ENCODE assay signal across 18 cellular contexts in genomic region chr20:33645421-33645820, GRCh38. TPM values are rescaled to one million over a fixed set of nuclear protein-coding genes. Genes with fewer than 3 reads are reported as not detected.
DNase-seq lines count a peak whose midpoint lies in the region; ATAC-seq, FAIRE-seq and TF ChIP-seq lines count a peak whose summit lies in the region.
"Had no signal": no experiment of that assay in that cellular context is flagged by ENCODE, and none has a peak within 500 bp of the region (broad histone marks: within the 10 kb centered on the region; RNA-seq: fewer than 3 reads in every experiment).

No MANE protein-coding gene starts in this region.

- no peak for TF ChIP-seq EP300 in K562 (IDR thresholded peaks at IDR 0.05; ENCODE audit: low read length)

- CTCF ChIA-PET in CD4-positive, alpha-beta memory T cell (lab: Charles Lee; ENCODE audit: partially characterized antibody) = no interaction called here
- CTCF ChIA-PET in PC-3 (lab: Charles Lee) = no interaction called here
- CTCF ChIA-PET in K562 (lab: Yijun Ruan, JAX; ENCODE audit: low intra/inter-chr PET ratio) = no interaction called here

- BruUV-seq in PC-3 (replicated peaks; lab: Mats Ljungman, UMichigan) = TSS peak; percentile 12
- no TSS peak for BruUV-seq in K562 (replicated peaks; lab: Mats Ljungman, UMichigan)

- no peaks in the 10 kb centered on the region for H3F3A ChIP-seq in PC-3 (ENCODE audit: low read length, unreplicated experiment)

- H3K27ac ChIP-seq in CD4-positive, alpha-beta memory T cell (ENCODE audit: low read depth, low read length) = no peak overlapping the region
- H3K27ac ChIP-seq in PC-3 (ENCODE audit: low read length) (no peak overlapping the region), K562 (ENCODE audit: extremely low read depth, low read depth, low read length) (no peak overlapping the region), prostate gland (peak overlapping the region; percentile 79 to 87), hepatocyte (no peak overlapping the region)

- peaks cover 12% of the 10 kb centered on the region for H3K4me1 ChIP-seq in CD4-positive, alpha-beta memory T cell (ENCODE audit: insufficient read depth, low read length)
- peaks cover 21% of the 10 kb centered on the region for H3K4me1 ChIP-seq in PC-3 (ENCODE audit: insufficient read depth, low read length)
- H3K4me1 ChIP-seq in K562 (replicated peaks in 1 of 2; ENCODE audit: control insufficient read depth in 2 of 2, insufficient read depth in 2 of 2, low read length in 2 of 2) = peaks cover 3 to 20% of the 10 kb centered on the region in 2 experiments; a peak in 2 of 5 replicates
- H3K4me1 ChIP-seq in prostate gland (replicated peaks) = peaks cover 46% of the 10 kb centered on the region
- no peaks in the 10 kb centered on the region for H3K4me1 ChIP-seq in hepatocyte (ENCODE audit: insufficient read depth)

- TF ChIP-seq POLR2A in K562 (conservative IDR thresholded peaks at IDR 0.05) = no peak
- no peak for TF ChIP-seq POLR2A in prostate gland (IDR thresholded peaks at IDR 0.05)

- no peaks in the 10 kb centered on the region for H3K9me3 Mint-ChIP-seq in CD4-positive, alpha-beta memory T cell
- H3K9me3 Mint-ChIP-seq: CD14-positive monocyte, IgD-negative memory B cell had no signal

- ATAC-seq in PC-3 = no peak
- no peak for ATAC-seq in K562
- no peak for ATAC-seq in HG03442 (IDR thresholded peaks at IDR 0.05; ENCODE audit: unreplicated experiment)

- no peak for FAIRE-seq in K562 (lab: Jason Lieb, UNC)

- intact Hi-C loops in CD4-positive, alpha-beta memory T cell (cut with micrococcal nuclease) = no loop called here
- intact Hi-C loops in PC-3 (cut with micrococcal nuclease) = loop anchor here (5.0 kb wide), 2 partner anchors 83 to 128 kb away; no protein-coding TSS in a partner anchor
- intact Hi-C loops in K562 (cut with micrococcal nuclease) = no loop called here
- intact Hi-C loops in prostate gland (cut with DNase I) = no loop called here

- no peaks in the 10 kb centered on the region for H3K9me3 ChIP-seq in CD4-positive, alpha-beta memory T cell (ENCODE audit: control insufficient read depth in 1 of 2, low read length in 2 of 2)
- H3K9me3 ChIP-seq in PC-3 (ENCODE audit: low read length) (no peaks in the 10 kb centered on the region), K562 (replicated peaks; ENCODE audit: control insufficient read depth, insufficient read depth, low read depth, low read length) (no peaks in the 10 kb centered on the region; the same call in 1 of the 2 replicates), prostate gland (no peaks in the 10 kb centered on the region), hepatocyte (ENCODE audit: low read depth) (no peaks in the 10 kb centered on the region)

- peak overlapping the region in 4 of 7 donors; percentile 24 to 62 (median 40) for H3K27ac Mint-ChIP-seq in CD4-positive, alpha-beta memory T cell
- H3K27ac Mint-ChIP-seq: IgD-negative memory B cell had no signal

- no peak for TF ChIP-seq CTCF in PC-3 (conservative IDR thresholded peaks at IDR 0.05; ENCODE audit: low read depth, low read length)
- no peak for TF ChIP-seq CTCF in K562 (IDR thresholded peaks at IDR 0.05 in 2 of 3, conservative IDR thresholded peaks at IDR 0.05 in 1 of 3; ENCODE audit: insufficient read depth in 2 of 3, low read depth in 1 of 3, low read length in 3 of 3)
- no peak for TF ChIP-seq CTCF in prostate gland (IDR thresholded peaks at IDR 0.05)
- no peak for TF ChIP-seq CTCF in hepatocyte (IDR thresholded peaks at IDR 0.05; ENCODE audit: poor library complexity)

- H3K9me1 ChIP-seq in K562 (ENCODE audit: control insufficient read depth, insufficient read depth, low read length) = peaks cover 9% of the 10 kb centered on the region

- peaks cover 7 to 33% (median 8%) of the 10 kb centered on the region in 4 donors for H3K4me1 Mint-ChIP-seq in CD4-positive, alpha-beta memory T cell
- H3K4me1 Mint-ChIP-seq: CD14-positive monocyte had no signal

- H3K4me3 ChIP-seq in CD4-positive, alpha-beta memory T cell (ENCODE audit: low read length in 2 of 2) = no peak overlapping the region
- H3K4me3 ChIP-seq in PC-3 (ENCODE audit: low read length) = no peak overlapping the region
- no peak overlapping the region for H3K4me3 ChIP-seq in K562
- no peak overlapping the region for H3K4me3 ChIP-seq in prostate gland
- H3K4me3 ChIP-seq in hepatocyte = no peak overlapping the region

- H3K9me2 ChIP-seq in PC-3 (replicated peaks; ENCODE audit: low read length) (no peaks in the 10 kb centered on the region), hepatocyte (replicated peaks; ENCODE audit: insufficient read depth) (no peaks in the 10 kb centered on the region)

- H3K9ac ChIP-seq in PC-3 (ENCODE audit: low read length) (no peak overlapping the region), K562 (ENCODE audit: insufficient read depth in 1 of 2, low read depth in 2 of 2, low read length in 2 of 2) (no peak overlapping the region)

- in situ Hi-C loops in K562 (cut with MboI) = no loop called here

- H3K4me3 Mint-ChIP-seq in CD4-positive, alpha-beta memory T cell = no peak overlapping the region
- H3K4me3 Mint-ChIP-seq: CD14-positive monocyte, IgD-negative memory B cell had no signal

- H3K4me2 ChIP-seq in PC-3 (ENCODE audit: low read length) = no peak overlapping the region
- H3K4me2 ChIP-seq in K562 (ENCODE audit: insufficient read depth, low read length) = no peak overlapping the region
- no peak overlapping the region for H3K4me2 ChIP-seq in hepatocyte

- H3K27me3 Mint-ChIP-seq in CD4-positive, alpha-beta memory T cell = no peaks in the 10 kb centered on the region
- H3K27me3 Mint-ChIP-seq: IgD-negative memory B cell had no signal

- no peak for TF ChIP-seq RAD21 in K562 (CRISPR knock-in tag; conservative IDR thresholded peaks at IDR 0.05 in 1 of 2, IDR thresholded peaks at IDR 0.05 in 1 of 2)

- DNase-seq in CD4-positive, alpha-beta memory T cell = no peak
- DNase-seq in PC-3 (no peak), K562 (ENCODE audit: extremely low read depth in 1 of 4, low spot score in 3 of 4) (no peak), prostate gland (ENCODE audit: low spot score) (no peak), hepatocyte (ENCODE audit: low spot score) (no peak), NCI-H524 treated with DMSO at 0.1 percent for 48 hours (lab: John Stamatoyannopoulos, UW) (no peak)
- DNase-seq: DMS79, Karpas-422, NCI-H1417, NCI-H1930, NCI-H345, NCI-H526, SHP77 had no signal

- 53% methylated on average over 2 of the region's 2 CpGs for WGBS in K562 (ENCODE audit: insufficient coverage, low coverage, missing lambda C conversion rate)
- WGBS in prostate gland = 38% methylated on average over 2 of the region's 2 CpGs
- whole genome bisulfite sequencing in hepatocyte (ENCODE audit: low lambda C conversion rate, missing lambda C conversion rate) = 96% methylated on average over 2 of the region's 2 CpGs

- H3K36me3 Mint-ChIP-seq in CD4-positive, alpha-beta memory T cell = peaks cover 19 to 42% of the 10 kb centered on the region in 2 donors
- H3K36me3 Mint-ChIP-seq: IgD-negative memory B cell had no signal

- H3K79me2 ChIP-seq in PC-3 (ENCODE audit: low read length) = no peaks in the 10 kb centered on the region
- no peaks in the 10 kb centered on the region for H3K79me2 ChIP-seq in K562 (ENCODE audit: control insufficient read depth, insufficient read depth, low read length)
- H3K79me2 ChIP-seq in hepatocyte = no peaks in the 10 kb centered on the region

- no peak overlapping the region for H2AFZ ChIP-seq in PC-3 (ENCODE audit: low read length)
- H2AFZ ChIP-seq in K562 (ENCODE audit: low read depth, low read length) = no peak overlapping the region
- no peak overlapping the region for H2AFZ ChIP-seq in hepatocyte

- H4K20me1 ChIP-seq in PC-3 (ENCODE audit: low read length) (no peaks in the 10 kb centered on the region), K562 (replicated peaks; ENCODE audit: control insufficient read depth, insufficient read depth, low read length) (peaks cover 9% of the 10 kb centered on the region; the same call in 1 of the 2 replicates), hepatocyte (ENCODE audit: insufficient read depth, poor library complexity, severe bottlenecking) (no peaks in the 10 kb centered on the region)

- H3K36me3 ChIP-seq in CD4-positive, alpha-beta memory T cell (ENCODE audit: insufficient read depth, low read length) = peaks cover 32% of the 10 kb centered on the region
- H3K36me3 ChIP-seq in PC-3 (ENCODE audit: low read depth, low read length) = peaks cover 15% of the 10 kb centered on the region
- peaks cover 21% of the 10 kb centered on the region; the same call in 2 of the 3 replicates for H3K36me3 ChIP-seq in K562 (ENCODE audit: control insufficient read depth, insufficient read depth, low read length)
- peaks cover 0 to 7% of the 10 kb centered on the region in 2 donors for H3K36me3 ChIP-seq in prostate gland
- no peaks in the 10 kb centered on the region for H3K36me3 ChIP-seq in hepatocyte (replicated peaks; ENCODE audit: insufficient read depth, low read depth)

- POLR2A ChIA-PET in CD4-positive, alpha-beta memory T cell (lab: Charles Lee; ENCODE audit: partially characterized antibody) = no interaction called here
- POLR2A ChIA-PET in PC-3 (lab: Charles Lee; ENCODE audit: unreplicated experiment) (no interaction called here), K562 (lab: Yijun Ruan, JAX) (interaction anchor here (1.0 kb wide), 1 partner anchor 9 kb away, joined by 3 read pairs; no protein-coding TSS in a partner anchor)

- H3K27me3 ChIP-seq in CD4-positive, alpha-beta memory T cell (ENCODE audit: insufficient read depth, low read length) = no peaks in the 10 kb centered on the region
- H3K27me3 ChIP-seq in PC-3 (ENCODE audit: low read length) (no peaks in the 10 kb centered on the region), K562 (ENCODE audit: control insufficient read depth in 2 of 2, insufficient read depth in 2 of 2, low read length in 2 of 2) (no peaks in the 10 kb centered on the region), prostate gland (replicated peaks; ENCODE audit: insufficient read depth) (no peaks in the 10 kb centered on the region), hepatocyte (no peaks in the 10 kb centered on the region)

RNA-seq across cellular contexts. Expression of gene C20orf144, which starts 16.7 kb away (rescaled TPM):
- total RNA-seq in CD4-positive, alpha-beta memory T cell = under 1 TPM; 0.61 TPM
- polyA plus RNA-seq in CD4-positive, alpha-beta memory T cell = not detected
- total RNA-seq in PC-3 (2014; rRNA removed) = 0.17 TPM in 1 of 2 replicates, not detected in the other
- 0.60 TPM in 1 of 2 replicates, not detected in the other for total RNA-seq in K562 (2011; cell fraction: chromatin; rRNA removed; ENCODE audit: low replicate concordance)
- 0.83 and 1.1 TPM in 2 replicates for total RNA-seq in K562 (2011; cell fraction: nucleolus; rRNA removed)
- total RNA-seq in K562 (2011; cell fraction: nucleoplasm; rRNA removed) = 0.66 and 1.3 TPM in 2 replicates
- 0.16 TPM in 1 of 2 replicates, not detected in the other for total RNA-seq in K562 (2014; rRNA removed)
- 0.11 and 0.16 TPM in 2 replicates for total RNA-seq in K562 (2014; rRNA removed; fragmentation: Illumina TruSeq; extraction: Trizol)
- 0.11 and 0.23 TPM in 2 replicates for total RNA-seq in K562 (2015; rRNA removed; fragmentation: Illumina TruSeq; extraction: Trizol)
- 0.11 and 0.16 TPM in 2 replicates for total RNA-seq in K562 (2021)
- polyA plus RNA-seq in K562 (2011; rRNA removed) = 0.10 and 0.11 TPM in 2 replicates
- 0.13 and 0.16 TPM in 2 replicates for polyA plus RNA-seq in K562 (2011; cell fraction: cytosol; rRNA removed)
- polyA plus RNA-seq in K562 (2011; cell fraction: nucleus; rRNA removed) = 0.18 TPM in 2 replicates
- 0.23 and 0.54 TPM in 2 replicates for polyA plus RNA-seq in K562 (2012)
- 0.12 and 0.22 TPM in 2 replicates for polyA plus RNA-seq in K562 (2014; fragmentation: Illumina TruSeq; extraction: Trizol)
- polyA plus RNA-seq in K562 (2014; fragmentation: Nextera tagmentation; extraction: Ambion mirVana) = under 1 TPM in 1 of 2 experiments, not detected in 1; 0.04 TPM
- 0.16 and 0.23 TPM in 2 replicates for polyA plus RNA-seq in K562 (2014; rRNA removed)
- polyA minus RNA-seq in K562 (2011; rRNA and poly(A)+ RNA removed) = 0.28 TPM in 1 of 2 replicates, not detected in the other
- not detected in 2 replicates for polyA minus RNA-seq in K562 (2011; cell fraction: cytosol; rRNA and poly(A)+ RNA removed)
- 0.33 and 0.40 TPM in 2 replicates for polyA minus RNA-seq in K562 (2011; cell fraction: nucleus; rRNA and poly(A)+ RNA removed)
- total RNA-seq in prostate gland = under 1 TPM; 0.14 to 0.91 TPM
- total RNA-seq in hepatocyte = 0.30 TPM in 1 of 2 replicates, not detected in the other
- polyA plus RNA-seq in hepatocyte = 0.41 and 0.46 TPM in 2 replicates
- total RNA-seq: H4 had no signal
- polyA plus RNA-seq: CD14-positive monocyte, IgD-negative memory B cell had no signal

RNA-seq across cellular contexts. Expression of gene ACTL10, which starts 21.3 kb away (rescaled TPM):
- 1 to 10 TPM; 5.5 to 6.0 TPM for total RNA-seq in CD4-positive, alpha-beta memory T cell
- polyA plus RNA-seq in CD4-positive, alpha-beta memory T cell = 1 to 10 TPM; 1.7 to 5.3 TPM
- total RNA-seq in PC-3 (2014; rRNA removed) (1.6 and 2.8 TPM in 2 replicates), K562 (2014; rRNA removed) (0.14 TPM in 1 of 2 replicates, not detected in the other), K562 (2014; rRNA removed; fragmentation: Illumina TruSeq; extraction: Trizol) (not detected in 2 replicates), K562 (2015; rRNA removed; fragmentation: Illumina TruSeq; extraction: Trizol) (not detected in 2 replicates), K562 (2021) (0.11 TPM in 1 of 2 replicates, not detected in the other), prostate gland (1 to 10 TPM; 7.9 to 8.5 TPM), hepatocyte (0.17 and 0.24 TPM in 2 replicates)
- total RNA-seq in K562 (2011; cell fraction: chromatin; rRNA removed; ENCODE audit: low replicate concordance) = not detected in 2 replicates
- 0.33 TPM in 1 of 2 replicates, not detected in the other for total RNA-seq in K562 (2011; cell fraction: nucleolus; rRNA removed)
- not detected in 2 replicates for total RNA-seq in K562 (2011; cell fraction: nucleoplasm; rRNA removed)
- polyA plus RNA-seq in K562 (2011; rRNA removed) (not detected in 2 replicates), K562 (2014; fragmentation: Illumina TruSeq; extraction: Trizol) (not detected in 2 replicates), K562 (2014; fragmentation: Nextera tagmentation; extraction: Ambion mirVana) (not detected), K562 (2014; rRNA removed) (0.07 and 0.13 TPM in 2 replicates), hepatocyte (1.6 and 2.6 TPM in 2 replicates)
- 0.04 TPM in 1 of 2 replicates, not detected in the other for polyA plus RNA-seq in K562 (2011; cell fraction: cytosol; rRNA removed)
- polyA plus RNA-seq in K562 (2011; cell fraction: nucleus; rRNA removed) = 0.10 TPM in 1 of 2 replicates, not detected in the other
- polyA plus RNA-seq in K562 (2012) = 0.13 and 0.29 TPM in 2 replicates
- polyA minus RNA-seq in K562 (2011; rRNA and poly(A)+ RNA removed) = not detected in 2 replicates
- not detected in 2 replicates for polyA minus RNA-seq in K562 (2011; cell fraction: cytosol; rRNA and poly(A)+ RNA removed)
- not detected in 2 replicates for polyA minus RNA-seq in K562 (2011; cell fraction: nucleus; rRNA and poly(A)+ RNA removed)
- total RNA-seq: H4, RPMI7951 had no signal

RNA-seq across cellular contexts. Expression of gene NECAB3, which starts 28.8 kb away (rescaled TPM):
- 10 to 100 TPM; 23.3 to 23.4 TPM for total RNA-seq in CD4-positive, alpha-beta memory T cell
- 1 to 10 TPM; 2.0 to 2.5 TPM for polyA plus RNA-seq in CD4-positive, alpha-beta memory T cell
- 41.2 and 43.5 TPM in 2 replicates for total RNA-seq in PC-3 (2014; rRNA removed)
- 164 and 323 TPM in 2 replicates for total RNA-seq in K562 (2011; cell fraction: chromatin; rRNA removed; ENCODE audit: low replicate concordance)
- total RNA-seq in K562 (2011; cell fraction: nucleolus; rRNA removed) = 194 and 203 TPM in 2 replicates
- total RNA-seq in K562 (2011; cell fraction: nucleoplasm; rRNA removed) = 200 and 230 TPM in 2 replicates
- total RNA-seq in K562 (2014; rRNA removed) = 52.0 and 74.0 TPM in 2 replicates
- total RNA-seq in K562 (2014; rRNA removed; fragmentation: Illumina TruSeq; extraction: Trizol) = 16.0 and 17.8 TPM in 2 replicates
- 31.5 and 36.5 TPM in 2 replicates for total RNA-seq in K562 (2015; rRNA removed; fragmentation: Illumina TruSeq; extraction: Trizol)
- 57.1 and 57.8 TPM in 2 replicates for total RNA-seq in K562 (2021)
- polyA plus RNA-seq in K562 (2011; rRNA removed) = 25.6 and 32.7 TPM in 2 replicates
- polyA plus RNA-seq in K562 (2011; cell fraction: cytosol; rRNA removed) = 33.9 and 111 TPM in 2 replicates
- polyA plus RNA-seq in K562 (2011; cell fraction: nucleus; rRNA removed) = 181 and 337 TPM in 2 replicates
- 35.0 and 54.7 TPM in 2 replicates for polyA plus RNA-seq in K562 (2012)
- 35.8 and 37.6 TPM in 2 replicates for polyA plus RNA-seq in K562 (2014; fragmentation: Illumina TruSeq; extraction: Trizol)
- 1 to 10 TPM in 1 of 2 experiments, under 1 TPM in 1; 0.94 to 1.9 TPM for polyA plus RNA-seq in K562 (2014; fragmentation: Nextera tagmentation; extraction: Ambion mirVana)
- polyA plus RNA-seq in K562 (2014; rRNA removed) = 63.3 and 67.6 TPM in 2 replicates
- 21.3 and 27.3 TPM in 2 replicates for polyA minus RNA-seq in K562 (2011; rRNA and poly(A)+ RNA removed)
- 12.6 and 18.7 TPM in 2 replicates for polyA minus RNA-seq in K562 (2011; cell fraction: cytosol; rRNA and poly(A)+ RNA removed)
- 66.9 and 76.9 TPM in 2 replicates for polyA minus RNA-seq in K562 (2011; cell fraction: nucleus; rRNA and poly(A)+ RNA removed)
- total RNA-seq in prostate gland = 100 to 1,000 TPM; 142 to 156 TPM
- total RNA-seq in hepatocyte = 46.2 and 50.6 TPM in 2 replicates
- 55.4 and 64.9 TPM in 2 replicates for polyA plus RNA-seq in hepatocyte

RNA-seq across cellular contexts. Expression of gene E2F1, which starts 40.8 kb away (rescaled TPM):
- 1 to 10 TPM; 2.2 to 2.6 TPM for total RNA-seq in CD4-positive, alpha-beta memory T cell
- under 1 TPM; 0.46 to 0.89 TPM for polyA plus RNA-seq in CD4-positive, alpha-beta memory T cell
- total RNA-seq in PC-3 (2014; rRNA removed) (63.7 and 72.2 TPM in 2 replicates), K562 (2014; rRNA removed) (17.3 and 23.4 TPM in 2 replicates), K562 (2014; rRNA removed; fragmentation: Illumina TruSeq; extraction: Trizol) (9.0 and 10.8 TPM in 2 replicates), K562 (2015; rRNA removed; fragmentation: Illumina TruSeq; extraction: Trizol) (14.9 and 15.3 TPM in 2 replicates), K562 (2021) (24.6 and 25.3 TPM in 2 replicates), prostate gland (10 to 100 TPM in 1 of 2 donors, 1 to 10 TPM in 1; 2.0 to 10.1 TPM), hepatocyte (9.1 and 11.0 TPM in 2 replicates)
- 22.9 and 54.8 TPM in 2 replicates for total RNA-seq in K562 (2011; cell fraction: chromatin; rRNA removed; ENCODE audit: low replicate concordance)
- total RNA-seq in K562 (2011; cell fraction: nucleolus; rRNA removed) = 31.2 and 33.7 TPM in 2 replicates
- 28.2 and 29.0 TPM in 2 replicates for total RNA-seq in K562 (2011; cell fraction: nucleoplasm; rRNA removed)
- polyA plus RNA-seq in K562 (2011; rRNA removed) (12.7 and 19.3 TPM in 2 replicates), K562 (2014; fragmentation: Illumina TruSeq; extraction: Trizol) (13.1 and 17.8 TPM in 2 replicates), K562 (2014; fragmentation: Nextera tagmentation; extraction: Ambion mirVana) (under 1 TPM; 0.14 to 0.39 TPM), K562 (2014; rRNA removed) (28.9 and 30.6 TPM in 2 replicates), hepatocyte (11.8 and 14.3 TPM in 2 replicates)
- 17.7 and 20.9 TPM in 2 replicates for polyA plus RNA-seq in K562 (2011; cell fraction: cytosol; rRNA removed)
- 74.3 and 91.0 TPM in 2 replicates for polyA plus RNA-seq in K562 (2011; cell fraction: nucleus; rRNA removed)
- polyA plus RNA-seq in K562 (2012) = 16.3 and 25.0 TPM in 2 replicates
- polyA minus RNA-seq in K562 (2011; rRNA and poly(A)+ RNA removed) = 5.8 and 8.2 TPM in 2 replicates
- 7.7 and 8.5 TPM in 2 replicates for polyA minus RNA-seq in K562 (2011; cell fraction: cytosol; rRNA and poly(A)+ RNA removed)
- 9.3 and 10.3 TPM in 2 replicates for polyA minus RNA-seq in K562 (2011; cell fraction: nucleus; rRNA and poly(A)+ RNA removed)

Comparison
In these comparisons a context has a peak if more than half of its experiments do, and no peak if none do; other contexts are left out.
1. H3K27ac ChIP-seq: peak in prostate gland (2 of 2); none in CD4-positive, alpha-beta memory T cell (single experiment), PC-3 (single experiment), K562 (single experiment) and hepatocyte (single experiment).